ENCODE assay signal across 21 cellular contexts in the genomic region with DNA sequence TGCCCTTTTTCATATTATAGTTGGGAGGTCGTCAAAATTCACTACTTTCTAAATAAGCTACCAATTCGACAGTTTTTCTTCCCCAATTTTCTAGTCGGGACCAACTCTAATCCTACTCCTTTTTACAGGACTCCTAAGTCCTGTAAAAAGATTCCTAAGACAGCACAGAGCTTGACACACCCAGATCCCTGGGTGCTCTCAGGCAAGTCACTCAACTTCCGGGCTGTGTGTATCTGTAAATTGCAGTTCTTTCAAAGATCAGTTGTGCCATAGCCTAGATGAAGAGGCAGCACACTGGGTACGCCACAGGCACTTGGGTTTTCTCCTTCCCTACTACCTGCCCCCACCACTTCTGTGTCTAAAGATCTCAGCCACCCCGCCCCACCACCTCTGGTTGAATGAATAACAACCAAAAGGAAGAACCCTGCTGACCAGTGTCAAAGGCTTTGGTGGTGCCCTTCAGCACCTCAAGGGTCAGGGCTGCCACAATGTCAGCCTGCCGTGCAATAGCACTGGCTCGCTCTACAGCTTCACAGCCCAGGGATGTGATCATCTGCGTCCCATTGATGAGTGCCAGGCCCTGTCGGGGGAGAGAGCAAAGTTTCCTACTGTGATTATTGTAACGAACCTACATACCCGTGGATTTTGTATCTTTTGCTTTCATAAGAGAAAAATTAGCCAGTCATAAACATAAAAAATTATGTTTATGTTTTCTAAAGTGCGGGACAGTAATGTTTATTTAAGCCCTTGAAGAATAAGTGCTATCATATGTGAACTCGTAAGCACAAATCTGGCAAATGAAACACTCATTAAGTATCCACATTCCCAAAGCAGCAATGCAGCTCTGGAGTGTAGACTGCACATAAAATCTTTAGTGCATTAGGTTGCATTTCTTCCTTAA. TPM values are rescaled to one million over a fixed set of nuclear protein-coding genes. Genes with fewer than 3 reads are reported as not detected.
A peak's percentile ranks its signal among the peaks of the same experiment; 100 is the strongest.
DNase-seq lines count a peak whose midpoint lies in the region; ATAC-seq, FAIRE-seq and TF ChIP-seq lines count a peak whose summit lies in the region.
"Had no signal": no experiment of that assay in that cellular context is flagged by ENCODE, and none has a peak within 500 bp of the region (broad histone marks: within the 10 kb centered on the region; RNA-seq: fewer than 3 reads in every experiment).

No MANE protein-coding gene starts in this region.

- WGBS in IMR-90 (ENCODE audit: extremely low coverage in 2 of 2, insufficient read length in 1 of 2), 2 experiments = 20% methylated on average over 1 of the region's 14 CpGs; no CpG with 5 or more reads in 1 of the 2 experiments

- no TSS peak for BruUV-seq in IMR-90 (replicated peaks; lab: Mats Ljungman, UMichigan)

- H3K14ac ChIP-seq in IMR-90 (replicated peaks; ENCODE audit: low read depth, low read length) = no peak overlapping the region

- no peak overlapping the region for H2BK20ac ChIP-seq in IMR-90 (ENCODE audit: low read depth, low read length)

- no peak for TF ChIP-seq POLR2A in IMR-90 (IDR thresholded peaks at IDR 0.05; ENCODE audit: low read depth, low read length)

- H3K9ac ChIP-seq in IMR-90 (ENCODE audit: low read depth, low read length) = no peak overlapping the region

- no peak overlapping the region for H4K91ac ChIP-seq in IMR-90 (ENCODE audit: insufficient read depth, low read depth, low read length)

- no peak overlapping the region for H4K5ac ChIP-seq in IMR-90 (ENCODE audit: low read depth, low read length)

- H4K20me1 ChIP-seq in IMR-90 (ENCODE audit: insufficient read depth, low read length) = no peaks in the 10 kb centered on the region

- in situ Hi-C loops in IMR-90 (cut with MboI; ENCODE audit: low sequenced_read_pairs) = no loop called here

- H3K27ac ChIP-seq in IMR-90 (ENCODE audit: insufficient read depth, low read length) = no peak overlapping the region

- no peak overlapping the region for H3K4me2 ChIP-seq in IMR-90 (ENCODE audit: low read depth, low read length)

- H2AFZ ChIP-seq in IMR-90 (replicated peaks; ENCODE audit: low read length, poor library complexity) = no peak overlapping the region

- H3K4ac ChIP-seq in IMR-90 (ENCODE audit: low read depth, low read length) = no peak overlapping the region

- H3K79me1 ChIP-seq in IMR-90 (ENCODE audit: low read depth in 1 of 2, low read length in 2 of 2) = no peaks in the 10 kb centered on the region

- dilution Hi-C loops in IMR-90 (cut with HindIII; ENCODE audit: low sequenced_read_pairs, unreplicated experiment) = no loop called here

- FAIRE-seq in endometrium (lab: Jason Lieb, UNC) = peak; percentile 43
- FAIRE-seq: GM12891, GM18507 had no signal

- H4K8ac ChIP-seq in IMR-90 (ENCODE audit: low read depth in 2 of 2, low read length in 2 of 2) = no peak overlapping the region

- H2AK9ac ChIP-seq in IMR-90 (replicated peaks; ENCODE audit: low read depth, low read length, poor library complexity) = no peak overlapping the region

- peaks cover 2% of the 10 kb centered on the region; the same call in 1 of the 2 replicates for H3K4me1 ChIP-seq in IMR-90 (ENCODE audit: control insufficient read depth, insufficient read depth, low read length)

- ATAC-seq in IMR-90 (ENCODE audit: low read depth) = peak; percentile 62

- no peak overlapping the region for H3K23ac ChIP-seq in IMR-90 (ENCODE audit: low read depth, low read length)

- no peaks in the 10 kb centered on the region for H3K9me3 ChIP-seq in IMR-90 (ENCODE audit: control insufficient read depth, insufficient read depth, low read length)

- peaks cover 16% of the 10 kb centered on the region for H3K27me3 ChIP-seq in IMR-90 (ENCODE audit: control insufficient read depth, insufficient read depth, low read length)

- no peak overlapping the region for H2BK120ac ChIP-seq in IMR-90 (ENCODE audit: low read depth, low read length)

- no peak for TF ChIP-seq CTCF in IMR-90 (conservative IDR thresholded peaks at IDR 0.05; ENCODE audit: low read depth, low read length)

- intact Hi-C loops in IMR-90 (cut with micrococcal nuclease) = no loop called here

- CTCF ChIA-PET in IMR-90 (lab: Yijun Ruan, JAX) = no interaction called here

- H3K4me3 ChIP-seq in IMR-90 (ENCODE audit: insufficient read depth, low read depth, low read length) = no peak overlapping the region

- no peak overlapping the region for H3K18ac ChIP-seq in IMR-90 (ENCODE audit: low read depth, low read length)

- no peak for TF ChIP-seq RAD21 in IMR-90 (IDR thresholded peaks at IDR 0.05; ENCODE audit: low read length)

- H2BK5ac ChIP-seq in IMR-90 (ENCODE audit: low read depth, low read length, poor library complexity, severe bottlenecking) = no peak overlapping the region

- POLR2A ChIA-PET in IMR-90 (lab: Charles Lee; ENCODE audit: unreplicated experiment) = no interaction called here

- H3K9me1 ChIP-seq in IMR-90 (ENCODE audit: insufficient read depth, low read length) = no peaks in the 10 kb centered on the region

- no peaks in the 10 kb centered on the region for H3K36me3 ChIP-seq in IMR-90 (ENCODE audit: control insufficient read depth, insufficient read depth, low read length)

- H2AK5ac ChIP-seq in IMR-90 (ENCODE audit: low read depth, low read length) = no peak overlapping the region

- peak; percentile 36 for DNase-seq in ELF-1 (ENCODE audit: low read depth, low spot score)
- DNase-seq in IMR-90 = no peak
- DNase-seq in iPS-NIHi11 (ENCODE audit: low spot score) = peak; percentile 27
- no peak for DNase-seq in OCI-M1 (lab: John Stamatoyannopoulos, UW)
- no peak for DNase-seq in stimulated activated CD4-positive, alpha-beta T cell treated with anti-CD3 and anti-CD28 coated beads, Interleukin-4, amount 100 ng/mL, for 24 hours
- DNase-seq in stimulated activated CD4-positive, alpha-beta T cell treated with anti-CD3 and anti-CD28 coated beads, Interleukin-2, amount 100 ng/mL, for 24 hours = no peak
- no peak for DNase-seq in NAMALWA (ENCODE audit: low spot score)
- DNase-seq: AML-193; DMS 273 treated with DMSO at 0.1 percent for 48 hours; GF-D8; NCI-H1930; NCI-H2171; NCI-H446; NK-92 treated with Interleukin-12 subunit alpha and Interleukin-12 subunit beta, amount 100 ng/mL, for 24 hours; RPMI8226; SIG-M5 had no signal

- no peak overlapping the region for H2BK15ac ChIP-seq in IMR-90 (ENCODE audit: low read depth, low read length)

- H3K56ac ChIP-seq in IMR-90 (ENCODE audit: extremely low read depth, insufficient read depth, low read length) = no peak overlapping the region

TF ChIP-seq in IMR-90, 13 proteins besides CTCF, POLR2A, EP300 and RAD21:
- TF ChIP-seq MAFK (IDR thresholded peaks at IDR 0.05; ENCODE audit: low read depth, low read length) = no peak

RNA-seq across cellular contexts. Expression of gene HAL, which starts 9.3 kb away (rescaled TPM):
- under 0.01 and 0.56 TPM in 2 replicates for total RNA-seq in IMR-90 (2012; rRNA removed)
- polyA plus RNA-seq in IMR-90 (2012; rRNA removed) = 0.02 TPM in 1 of 2 replicates, not detected in the other
- not detected in 2 replicates for polyA plus RNA-seq in IMR-90 (2012; cell fraction: cytosol; rRNA removed)
- 0.15 and 0.99 TPM in 2 replicates for polyA plus RNA-seq in IMR-90 (2012; cell fraction: nucleus; rRNA removed; ENCODE audit: low replicate concordance)
- polyA plus RNA-seq: IgD-negative memory B cell had no signal

RNA-seq across cellular contexts. Expression of gene AMDHD1, which starts 43.8 kb away (rescaled TPM):
- total RNA-seq in IMR-90 (2012; rRNA removed) = under 0.01 TPM in 1 of 2 replicates, not detected in the other
- not detected in 2 replicates for polyA plus RNA-seq in IMR-90 (2012; rRNA removed)
- not detected in 2 replicates for polyA plus RNA-seq in IMR-90 (2012; cell fraction: cytosol; rRNA removed)
- polyA plus RNA-seq in IMR-90 (2012; cell fraction: nucleus; rRNA removed; ENCODE audit: low replicate concordance) = 0.17 TPM in 1 of 2 replicates, not detected in the other

RNA-seq across cellular contexts. Expression of gene CCDC38, which starts 44.5 kb away (rescaled TPM):
- total RNA-seq in IMR-90 (2012; rRNA removed) = not detected in 2 replicates
- polyA plus RNA-seq in IMR-90 (2012; rRNA removed) = not detected in 2 replicates
- not detected in 2 replicates for polyA plus RNA-seq in IMR-90 (2012; cell fraction: cytosol; rRNA removed)
- polyA plus RNA-seq in IMR-90 (2012; cell fraction: nucleus; rRNA removed; ENCODE audit: low replicate concordance) = not detected in 2 replicates
- polyA plus RNA-seq: CD14-positive monocyte, IgD-negative memory B cell had no signal

RNA-seq across cellular contexts. Expression of gene LTA4H, which starts 48.5 kb away (rescaled TPM):
- 41.0 and 76.7 TPM in 2 replicates for total RNA-seq in IMR-90 (2012; rRNA removed)
- 37.9 and 43.3 TPM in 2 replicates for polyA plus RNA-seq in IMR-90 (2012; rRNA removed)
- polyA plus RNA-seq in IMR-90 (2012; cell fraction: cytosol; rRNA removed) = 11.4 and 13.1 TPM in 2 replicates
- 11.4 and 73.3 TPM in 2 replicates for polyA plus RNA-seq in IMR-90 (2012; cell fraction: nucleus; rRNA removed; ENCODE audit: low replicate concordance)

Comparison
In these comparisons a context has a peak if more than half of its experiments do, and no peak if none do; other contexts are left out.
1. DNase-seq: peak in ELF-1 (single experiment) and iPS-NIHi11 (single experiment); none in IMR-90 (single experiment), OCI-M1 (single experiment), stimulated activated CD4-positive, alpha-beta T cell treated with anti-CD3 and anti-CD28 coated beads, Interleukin-4, amount 100 ng/mL, for 24 hours (single experiment), stimulated activated CD4-positive, alpha-beta T cell treated with anti-CD3 and anti-CD28 coated beads, Interleukin-2, amount 100 ng/mL, for 24 hours (0 of 2) and NAMALWA (single experiment).